In genomic region chr10:131974034-131974817, GRCh38 we compare ENCODE assay signal across 16 cellular contexts. TPM values are rescaled to one million over a fixed set of nuclear protein-coding genes. Genes with fewer than 3 reads are reported as not detected.
A peak's percentile ranks its signal among the peaks of the same experiment; 100 is the strongest.
DNase-seq lines count a peak whose midpoint lies in the region; ATAC-seq, FAIRE-seq and TF ChIP-seq lines count a peak whose summit lies in the region.
"Had no signal": no experiment of that assay in that cellular context is flagged by ENCODE, and none has a peak within 500 bp of the region (broad histone marks: within the 10 kb centered on the region; RNA-seq: fewer than 3 reads in every experiment).

No MANE protein-coding gene starts in this region.

- H2AFZ ChIP-seq in smooth muscle cell (ENCODE audit: low read depth): no peak overlapping the region

- H3K36me3 Mint-ChIP-seq in CD8-positive, alpha-beta T cell: peaks cover 32% of the 10 kb centered on the region
- peaks cover 44% of the 10 kb centered on the region for H3K36me3 Mint-ChIP-seq in activated naive CD8-positive, alpha-beta T cell treated with anti-CD3 and anti-CD28 coated beads, Interleukin-2, amount 10 ng/mL, durations not matched to agents 7 days and 5 days
- H3K36me3 Mint-ChIP-seq in naive thymus-derived CD8-positive, alpha-beta T cell: peaks cover 0 to 31% (median 3%) of the 10 kb centered on the region in 3 donors

- CTCF ChIA-PET in CD8-positive, alpha-beta T cell (lab: Charles Lee): interaction anchor here (1.1 to 3.6 kb wide), 5 partner anchors 9 to 89 kb away, joined by 3 to 19 read pairs (median 4); no protein-coding TSS in a partner anchor

- no peaks in the 10 kb centered on the region for H3K27me3 Mint-ChIP-seq in CD8-positive, alpha-beta T cell (ENCODE audit: low read depth)
- no peaks in the 10 kb centered on the region for H3K27me3 Mint-ChIP-seq in activated naive CD8-positive, alpha-beta T cell treated with anti-CD3 and anti-CD28 coated beads, Interleukin-2, amount 10 ng/mL, durations not matched to agents 7 days and 5 days
- H3K27me3 Mint-ChIP-seq in naive thymus-derived CD8-positive, alpha-beta T cell: no peaks in the 10 kb centered on the region

- peaks cover 31 to 73% (median 39%) of the 10 kb centered on the region in 11 experiments for H3K36me3 ChIP-seq in BLaER1 treated with 17β-estradiol and CSF1 and Interleukin-3, amounts not matched to agents 10 nM and 100 nM
- peaks cover 23% of the 10 kb centered on the region for H3K36me3 ChIP-seq in CD8-positive, alpha-beta T cell (ENCODE audit: insufficient read depth, low read length)
- H3K36me3 ChIP-seq in smooth muscle cell (ENCODE audit: low read depth): peaks cover 11% of the 10 kb centered on the region
- no peaks in the 10 kb centered on the region for H3K36me3 ChIP-seq in SJCRH30

- POLR2A ChIA-PET in CD8-positive, alpha-beta T cell (lab: Charles Lee): interaction anchor here (0.8 to 2.2 kb wide), 5 partner anchors 9 to 88 kb away, joined by 3 to 5 read pairs (median 3); no protein-coding TSS in a partner anchor
- POLR2A ChIA-PET in activated naive CD8-positive, alpha-beta T cell treated with anti-CD3 and anti-CD28 coated beads, Interleukin-2, amount 10 ng/mL, durations not matched to agents 7 days and 5 days (lab: Charles Lee): interaction anchor here (1.2 kb wide), 1 partner anchor 73 kb away, joined by 3 read pairs; no protein-coding TSS in a partner anchor
- POLR2A ChIA-PET in naive thymus-derived CD8-positive, alpha-beta T cell (lab: Charles Lee): interaction anchor here (0.6 to 3.7 kb wide), 5 partner anchors 8 to 74 kb away, joined by 3 to 29 read pairs (median 6); partner anchors contain the start of genes BNIP3 and PPP2R2D

- peaks cover 72% of the 10 kb centered on the region for H3K79me2 ChIP-seq in smooth muscle cell (ENCODE audit: low read depth)

- no peaks in the 10 kb centered on the region; a peak in 1 of 22 replicates for H3K9me3 ChIP-seq in BLaER1 treated with 17β-estradiol and CSF1 and Interleukin-3, amounts not matched to agents 10 nM and 100 nM (replicated peaks in 1 of 11)
- no peaks in the 10 kb centered on the region for H3K9me3 ChIP-seq in CD8-positive, alpha-beta T cell (ENCODE audit: low read length)
- H3K9me3 ChIP-seq in smooth muscle cell (replicated peaks; ENCODE audit: low read depth) (no peaks in the 10 kb centered on the region), SJCRH30 (replicated peaks) (no peaks in the 10 kb centered on the region)
- H3K9me3 ChIP-seq: body of pancreas had no signal

- H3K4me1 ChIP-seq in BLaER1 treated with 17β-estradiol and CSF1 and Interleukin-3, amounts not matched to agents 10 nM and 100 nM: peaks cover 86 to 97% (median 92%) of the 10 kb centered on the region in 10 experiments
- H3K4me1 ChIP-seq in CD8-positive, alpha-beta T cell (ENCODE audit: insufficient read depth, low read length): peaks cover 82% of the 10 kb centered on the region
- peaks cover 9% of the 10 kb centered on the region for H3K4me1 ChIP-seq in smooth muscle cell (ENCODE audit: low read depth)
- H3K4me1 ChIP-seq in SJCRH30: no peaks in the 10 kb centered on the region

- peak overlapping the region; percentile 79 for H3K4me3 Mint-ChIP-seq in CD8-positive, alpha-beta T cell
- peak overlapping the region; percentile 78 for H3K4me3 Mint-ChIP-seq in activated naive CD8-positive, alpha-beta T cell treated with anti-CD3 and anti-CD28 coated beads, Interleukin-2, amount 10 ng/mL, durations not matched to agents 7 days and 5 days
- peak overlapping the region; percentile 57 to 98 (median 87) for H3K4me3 Mint-ChIP-seq in naive thymus-derived CD8-positive, alpha-beta T cell
- H3K4me3 Mint-ChIP-seq: stimulated activated naive B cell treated with anti-CD40 and anti-IgM and Interleukin-4, amounts not matched to agents 10 μg/mL and 1 μg/mL and 100 μg/mL, for 72 hours had no signal

- TF ChIP-seq CTCF in CD8-positive, alpha-beta T cell (IDR thresholded peaks at IDR 0.05): no peak
- TF ChIP-seq CTCF in D721Med (IDR thresholded peaks at IDR 0.05; ENCODE audit: insufficient read depth, missing control alignments) (no peak), smooth muscle cell (IDR thresholded peaks at IDR 0.05; ENCODE audit: borderline replicate concordance, insufficient read depth, poor library complexity, severe bottlenecking) (no peak)

- peaks cover 83% of the 10 kb centered on the region for H3K4me1 Mint-ChIP-seq in CD8-positive, alpha-beta T cell (ENCODE audit: low read depth)
- H3K4me1 Mint-ChIP-seq in activated naive CD8-positive, alpha-beta T cell treated with anti-CD3 and anti-CD28 coated beads, Interleukin-2, amount 10 ng/mL, durations not matched to agents 7 days and 5 days: peaks cover 63% of the 10 kb centered on the region
- peaks cover 58 to 92% (median 81%) of the 10 kb centered on the region in 4 donors for H3K4me1 Mint-ChIP-seq in naive thymus-derived CD8-positive, alpha-beta T cell

- intact Hi-C loops in CD8-positive, alpha-beta T cell (cut with DNase I, micrococcal nuclease): no loop called here

- peaks cover 85 to 100% (median 100%) of the 10 kb centered on the region in 11 experiments for H4K20me1 ChIP-seq in BLaER1 treated with 17β-estradiol and CSF1 and Interleukin-3, amounts not matched to agents 10 nM and 100 nM
- peaks cover 100% of the 10 kb centered on the region for H4K20me1 ChIP-seq in smooth muscle cell (ENCODE audit: low read depth)

- H3F3A ChIP-seq in smooth muscle cell (ENCODE audit: low read depth): peaks cover 1% of the 10 kb centered on the region

- H3K27ac Mint-ChIP-seq in CD8-positive, alpha-beta T cell: peak overlapping the region; percentile 94
- peak overlapping the region; percentile 89 for H3K27ac Mint-ChIP-seq in activated naive CD8-positive, alpha-beta T cell treated with anti-CD3 and anti-CD28 coated beads, Interleukin-2, amount 10 ng/mL, durations not matched to agents 7 days and 5 days
- peak overlapping the region; percentile 88 to 95 (median 94) for H3K27ac Mint-ChIP-seq in naive thymus-derived CD8-positive, alpha-beta T cell
- H3K27ac Mint-ChIP-seq: stimulated activated naive B cell treated with anti-CD40 and anti-IgM and Interleukin-4, amounts not matched to agents 10 μg/mL and 1 μg/mL and 100 μg/mL, for 72 hours had no signal

- no peaks in the 10 kb centered on the region for H3K27me3 ChIP-seq in BLaER1 treated with 17β-estradiol and CSF1 and Interleukin-3, amounts not matched to agents 10 nM and 100 nM
- H3K27me3 ChIP-seq in CD8-positive, alpha-beta T cell (ENCODE audit: insufficient read depth, low read length): no peaks in the 10 kb centered on the region
- no peaks in the 10 kb centered on the region for H3K27me3 ChIP-seq in smooth muscle cell (ENCODE audit: low read depth)
- H3K27me3 ChIP-seq in SJCRH30: no peaks in the 10 kb centered on the region
- H3K27me3 ChIP-seq: body of pancreas had no signal

- no peak for ATAC-seq in CD8-positive, alpha-beta T cell
- no peak for ATAC-seq in activated naive CD8-positive, alpha-beta T cell treated with anti-CD3 and anti-CD28 coated beads, Interleukin-2, amount 10 ng/mL, durations not matched to agents 7 days and 5 days (ENCODE audit: low read depth)
- no peak for ATAC-seq in naive thymus-derived CD8-positive, alpha-beta T cell
- ATAC-seq: body of pancreas; stimulated activated naive B cell treated with anti-CD40 and anti-IgM and Interleukin-4, amounts not matched to agents 10 μg/mL and 1 μg/mL and 100 μg/mL, for 72 hours had no signal

- DNase-seq in CD8-positive, alpha-beta T cell: no peak
- no peak for DNase-seq in activated naive CD8-positive, alpha-beta T cell treated with anti-CD3 and anti-CD28 coated beads, Interleukin-2, amount 10 ng/mL, durations not matched to agents 7 days and 5 days
- no peak for DNase-seq in naive thymus-derived CD8-positive, alpha-beta T cell
- no peak for DNase-seq in D721Med (ENCODE audit: insufficient read length, low spot score)
- DNase-seq in smooth muscle cell (lab: John Stamatoyannopoulos, UW; ENCODE audit: unreplicated experiment): no peak
- no peak for DNase-seq in stimulated activated naive CD4-positive, alpha-beta T cell (lab: John Stamatoyannopoulos, UW)
- no peak for DNase-seq in SJCRH30
- DNase-seq: effector CD8-positive, alpha-beta T cell; hypothalamus; kidney glomerular epithelial cell; NCI-H345; stimulated activated naive B cell treated with anti-CD40 and anti-IgM and Interleukin-4, amounts not matched to agents 10 μg/mL and 1 μg/mL and 100 μg/mL, for 72 hours had no signal

- H3K4me3 ChIP-seq in BLaER1 treated with 17β-estradiol and CSF1 and Interleukin-3, amounts not matched to agents 10 nM and 100 nM: peak overlapping the region in 1 of 10 experiments; percentile 35; a peak in 1 of 20 replicates
- H3K4me3 ChIP-seq in CD8-positive, alpha-beta T cell (ENCODE audit: low read depth, low read length): no peak overlapping the region
- H3K4me3 ChIP-seq in smooth muscle cell (no peak overlapping the region), SJCRH30 (no peak overlapping the region)
- H3K4me3 ChIP-seq: body of pancreas had no signal

- H3K4me2 ChIP-seq in BLaER1 treated with 17β-estradiol and CSF1 and Interleukin-3, amounts not matched to agents 10 nM and 100 nM: peak overlapping the region; percentile 90 to 99 (median 97)
- H3K4me2 ChIP-seq in smooth muscle cell: no peak overlapping the region

- no peaks in the 10 kb centered on the region for H3K9me3 Mint-ChIP-seq in CD8-positive, alpha-beta T cell
- no peaks in the 10 kb centered on the region for H3K9me3 Mint-ChIP-seq in activated naive CD8-positive, alpha-beta T cell treated with anti-CD3 and anti-CD28 coated beads, Interleukin-2, amount 10 ng/mL, durations not matched to agents 7 days and 5 days
- H3K9me3 Mint-ChIP-seq in naive thymus-derived CD8-positive, alpha-beta T cell: no peaks in the 10 kb centered on the region

- peak overlapping the region in 3 of 11 experiments; percentile 33 to 61 (median 42); a peak in 3 of 22 replicates for H3K9ac ChIP-seq in BLaER1 treated with 17β-estradiol and CSF1 and Interleukin-3, amounts not matched to agents 10 nM and 100 nM
- no peak overlapping the region for H3K9ac ChIP-seq in smooth muscle cell (ENCODE audit: low read depth)

- no peak for FAIRE-seq in D721Med (lab: Jason Lieb, UNC)
- FAIRE-seq: H1, HTR-8/SVneo had no signal

- H3K27ac ChIP-seq in BLaER1 treated with 17β-estradiol and CSF1 and Interleukin-3, amounts not matched to agents 10 nM and 100 nM: no peak overlapping the region; a peak in 1 of 22 replicates
- no peak overlapping the region for H3K27ac ChIP-seq in CD8-positive, alpha-beta T cell (ENCODE audit: low read depth, low read length)
- H3K27ac ChIP-seq in smooth muscle cell (ENCODE audit: low read depth) (no peak overlapping the region), SJCRH30 (no peak overlapping the region)

- 85% methylated on average over 14 of the region's 14 CpGs for WGBS in smooth muscle cell (ENCODE audit: low lambda C conversion rate)

RNA-seq across cellular contexts. Expression of gene BNIP3, which starts 7.5 kb away (rescaled TPM):
- 10 to 100 TPM; 19.2 to 21.3 TPM for total RNA-seq in CD8-positive, alpha-beta T cell
- total RNA-seq in activated naive CD8-positive, alpha-beta T cell treated with anti-CD3 and anti-CD28 coated beads, Interleukin-2, amount 10 ng/mL, durations not matched to agents 7 days and 5 days: 10 to 100 TPM; 67.0 to 69.4 TPM
- total RNA-seq in naive thymus-derived CD8-positive, alpha-beta T cell: 10 to 100 TPM; 36.4 to 42.1 TPM
- 10 to 100 TPM; 30.8 to 38.9 (median 37.5) TPM for polyA plus RNA-seq in naive thymus-derived CD8-positive, alpha-beta T cell
- 290 and 292 TPM in 2 replicates for total RNA-seq in smooth muscle cell
- 213 and 244 TPM in 2 replicates for polyA plus RNA-seq in smooth muscle cell
- total RNA-seq in SJCRH30 (2014; rRNA removed; shearing (Covaris generic)): 45.6 and 46.9 TPM in 2 replicates
